ENCODE assay signal across 10 cellular contexts in the genomic region with DNA sequence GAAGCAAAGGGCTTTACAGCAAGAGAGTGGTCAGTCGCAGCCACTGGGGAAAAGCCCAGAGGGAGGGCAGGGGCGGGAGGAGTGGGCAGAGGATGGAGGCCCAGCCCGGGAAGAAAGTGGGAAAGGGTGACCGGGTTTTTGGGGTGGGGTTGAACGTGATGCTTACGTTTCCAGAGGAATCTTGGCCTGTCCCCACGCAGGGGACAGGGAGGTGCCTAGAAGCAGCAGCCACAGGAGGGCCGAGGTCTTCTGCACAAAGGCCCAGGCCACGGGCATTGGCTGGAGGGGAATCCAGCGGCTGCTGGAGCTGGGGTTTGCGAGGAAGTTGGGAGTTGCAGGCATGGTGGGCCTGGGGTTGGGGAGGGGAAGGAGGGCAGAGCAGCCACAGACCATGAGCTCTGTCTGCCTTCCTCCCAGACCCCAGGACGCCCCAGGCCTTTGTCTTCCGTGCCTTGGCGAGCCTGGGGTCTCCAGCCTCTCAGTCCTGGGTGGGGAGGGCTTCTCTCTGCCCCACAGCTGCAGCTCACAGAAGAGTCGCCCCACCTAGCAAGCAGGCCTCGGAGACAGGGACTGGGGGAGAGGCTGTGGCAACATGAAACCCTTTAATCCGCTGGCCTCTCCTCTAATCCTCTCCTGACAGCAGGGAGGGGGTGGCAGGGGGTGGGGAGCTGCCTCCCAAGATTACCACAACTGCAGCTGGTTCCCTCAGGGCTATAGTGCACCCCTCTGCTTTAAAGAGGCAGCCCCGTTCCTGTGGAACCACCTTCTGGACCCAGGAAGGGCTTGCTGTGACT. TPM values are rescaled to one million over a fixed set of nuclear protein-coding genes. Genes with fewer than 3 reads are reported as not detected.
A peak's percentile ranks its signal among the peaks of the same experiment; 100 is the strongest.
DNase-seq lines count a peak whose midpoint lies in the region; ATAC-seq, FAIRE-seq and TF ChIP-seq lines count a peak whose summit lies in the region.
"Had no signal": no experiment of that assay in that cellular context is flagged by ENCODE, and none has a peak within 500 bp of the region (broad histone marks: within the 10 kb centered on the region; RNA-seq: fewer than 3 reads in every experiment).

A gene with protein sequence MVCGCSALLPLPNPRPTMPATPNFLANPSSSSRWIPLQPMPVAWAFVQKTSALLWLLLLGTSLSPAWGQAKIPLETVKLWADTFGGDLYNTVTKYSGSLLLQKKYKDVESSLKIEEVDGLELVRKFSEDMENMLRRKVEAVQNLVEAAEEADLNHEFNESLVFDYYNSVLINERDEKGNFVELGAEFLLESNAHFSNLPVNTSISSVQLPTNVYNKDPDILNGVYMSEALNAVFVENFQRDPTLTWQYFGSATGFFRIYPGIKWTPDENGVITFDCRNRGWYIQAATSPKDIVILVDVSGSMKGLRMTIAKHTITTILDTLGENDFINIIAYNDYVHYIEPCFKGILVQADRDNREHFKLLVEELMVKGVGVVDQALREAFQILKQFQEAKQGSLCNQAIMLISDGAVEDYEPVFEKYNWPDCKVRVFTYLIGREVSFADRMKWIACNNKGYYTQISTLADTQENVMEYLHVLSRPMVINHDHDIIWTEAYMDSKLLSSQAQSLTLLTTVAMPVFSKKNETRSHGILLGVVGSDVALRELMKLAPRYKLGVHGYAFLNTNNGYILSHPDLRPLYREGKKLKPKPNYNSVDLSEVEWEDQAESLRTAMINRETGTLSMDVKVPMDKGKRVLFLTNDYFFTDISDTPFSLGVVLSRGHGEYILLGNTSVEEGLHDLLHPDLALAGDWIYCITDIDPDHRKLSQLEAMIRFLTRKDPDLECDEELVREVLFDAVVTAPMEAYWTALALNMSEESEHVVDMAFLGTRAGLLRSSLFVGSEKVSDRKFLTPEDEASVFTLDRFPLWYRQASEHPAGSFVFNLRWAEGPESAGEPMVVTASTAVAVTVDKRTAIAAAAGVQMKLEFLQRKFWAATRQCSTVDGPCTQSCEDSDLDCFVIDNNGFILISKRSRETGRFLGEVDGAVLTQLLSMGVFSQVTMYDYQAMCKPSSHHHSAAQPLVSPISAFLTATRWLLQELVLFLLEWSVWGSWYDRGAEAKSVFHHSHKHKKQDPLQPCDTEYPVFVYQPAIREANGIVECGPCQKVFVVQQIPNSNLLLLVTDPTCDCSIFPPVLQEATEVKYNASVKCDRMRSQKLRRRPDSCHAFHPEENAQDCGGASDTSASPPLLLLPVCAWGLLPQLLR (minus strand): TSS at position 572 of the 794 bp plus-strand sequence. CDS start 179 bp downstream, at position 393.

- no peaks in the 10 kb centered on the region for H3K9me3 Mint-ChIP-seq in activated naive CD8-positive, alpha-beta T cell treated with anti-CD3 and anti-CD28 coated beads, Interleukin-2, amount 50 U/mL, for 24 hours

- no peak within 1 kb of the TSS for H3K27ac Mint-ChIP-seq in activated naive CD8-positive, alpha-beta T cell treated with anti-CD3 and anti-CD28 coated beads, Interleukin-2, amount 50 U/mL, for 24 hours

- no peaks in the 10 kb centered on the region for H3K9me3 ChIP-seq in heart right ventricle
- no peaks in the 10 kb centered on the region for H3K9me3 ChIP-seq in mononuclear cell (ENCODE audit: low read depth, low read length)

- WGBS in heart right ventricle, 2 donors = 64 to 80% methylated on average over 18 of the region's 18 CpGs

- FAIRE-seq in urothelium cell line (lab: Jason Lieb, UNC) = peak; percentile 90

- peak within 1 kb of the TSS in 6 of 10 donors; percentile 43 to 94 (median 62) for H3K27ac ChIP-seq in heart right ventricle

- H3K4me1 Mint-ChIP-seq in activated naive CD8-positive, alpha-beta T cell treated with anti-CD3 and anti-CD28 coated beads, Interleukin-2, amount 50 U/mL, for 24 hours = peaks cover 19% of the 10 kb centered on the region

- no peaks in the 10 kb centered on the region for H3K36me3 Mint-ChIP-seq in activated naive CD8-positive, alpha-beta T cell treated with anti-CD3 and anti-CD28 coated beads, Interleukin-2, amount 50 U/mL, for 24 hours (ENCODE audit: low read depth)

- ATAC-seq in heart right ventricle (no peak), left ventricle myocardium superior (no peak)
- no peak for ATAC-seq in activated naive CD8-positive, alpha-beta T cell treated with anti-CD3 and anti-CD28 coated beads, Interleukin-2, amount 50 U/mL, for 24 hours
- ATAC-seq: naive thymus-derived CD8-positive, alpha-beta T cell had no signal

- intact Hi-C loops in heart right ventricle (cut with DNase I) (loop anchor here in 1 of 10 donors (5.0 kb wide), 1 partner anchor 91 kb away; no protein-coding TSS in a partner anchor), left ventricle myocardium superior (cut with micrococcal nuclease) (no loop called here)

- H3K36me3 ChIP-seq in heart right ventricle = no peaks in the 10 kb centered on the region

- H3K4me3 Mint-ChIP-seq in activated naive CD8-positive, alpha-beta T cell treated with anti-CD3 and anti-CD28 coated beads, Interleukin-2, amount 50 U/mL, for 24 hours = peak within 1 kb of the TSS; percentile 62

- DNase-seq in heart right ventricle (no peak), left ventricle myocardium superior (no peak), urothelium cell line (ENCODE audit: low spot score) (peak; percentile 5), 8988T (no peak), NCI-H2227 treated with DMSO at 0.1 percent for 48 hours (lab: John Stamatoyannopoulos, UW) (no peak), NCI-H1105 treated with DMSO at 0.1 percent for 48 hours (lab: John Stamatoyannopoulos, UW) (no peak)
- no peak for DNase-seq in activated naive CD8-positive, alpha-beta T cell treated with anti-CD3 and anti-CD28 coated beads, Interleukin-2, amount 50 U/mL, for 24 hours
- DNase-seq: NCI-H446 had no signal

- H3K27me3 ChIP-seq in heart right ventricle (peaks cover 0 to 9% (median 0%) of the 10 kb centered on the region in 7 donors), mononuclear cell (ENCODE audit: insufficient read depth, low read length) (no peaks in the 10 kb centered on the region)

- peaks cover 4% of the 10 kb centered on the region for H3K27me3 Mint-ChIP-seq in activated naive CD8-positive, alpha-beta T cell treated with anti-CD3 and anti-CD28 coated beads, Interleukin-2, amount 50 U/mL, for 24 hours

- H3K4me1 ChIP-seq in heart right ventricle (peaks cover 5 to 35% (median 15%) of the 10 kb centered on the region in 9 donors), mononuclear cell (ENCODE audit: insufficient read depth, low read length) (peaks cover 47% of the 10 kb centered on the region)

- H3K4me3 ChIP-seq in heart right ventricle (peak within 1 kb of the TSS in 8 of 10 donors; percentile 2 to 59 (median 26)), mononuclear cell (ENCODE audit: low read length) (peak within 1 kb of the TSS; percentile 60)

- TF ChIP-seq CTCF in heart right ventricle (IDR thresholded peaks at IDR 0.05) = no peak

RNA-seq across cellular contexts. Expression of the gene that starts here (rescaled TPM):
- 1 to 10 TPM in 3 of 10 donors, under 1 TPM in 7; 0.19 to 6.2 (median 0.70) TPM for total RNA-seq in heart right ventricle
- 1 to 10 TPM; 1.4 to 1.7 TPM for polyA plus RNA-seq in heart right ventricle
- total RNA-seq in left ventricle myocardium superior = 1.0 TPM
- total RNA-seq in mononuclear cell = 17.2 TPM
